Comparison of ENCODE assay signal across 1 cellular context in genomic region chr12:47772094-47772660, GRCh38.
TF ChIP-seq lines count a peak whose summit lies in the region.

No MANE protein-coding gene starts in this region.

TF ChIP-seq in endothelial cell of umbilical vein, 7 proteins besides CTCF, POLR2A, EP300 and RAD21:
- no peak for TF ChIP-seq GATA2 (IDR thresholded peaks at IDR 0.05; ENCODE audit: insufficient read depth, insufficient read length, low read depth, low read length)
- no peak for TF ChIP-seq POLR2AphosphoS5 (IDR thresholded peaks at IDR 0.05; ENCODE audit: insufficient read depth, low read depth, low read length)
- no peak for TF ChIP-seq JUN (IDR thresholded peaks at IDR 0.05; ENCODE audit: borderline replicate concordance, insufficient read depth, insufficient read length, low read depth)
- TF ChIP-seq EZH2 (IDR thresholded peaks at IDR 0.05; ENCODE audit: borderline replicate concordance, low read depth, low read length, severe bottlenecking) = no peak
- no peak for TF ChIP-seq MYC (IDR thresholded peaks at IDR 0.05; ENCODE audit: low read depth, low read length)
- TF ChIP-seq, protein P1, sequence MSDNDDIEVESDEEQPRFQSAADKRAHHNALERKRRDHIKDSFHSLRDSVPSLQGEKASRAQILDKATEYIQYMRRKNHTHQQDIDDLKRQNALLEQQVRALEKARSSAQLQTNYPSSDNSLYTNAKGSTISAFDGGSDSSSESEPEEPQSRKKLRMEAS (IDR thresholded peaks at IDR 0.05; ENCODE audit: insufficient read depth, insufficient read length) = no peak
- TF ChIP-seq FOS (IDR thresholded peaks at IDR 0.05; ENCODE audit: borderline replicate concordance, insufficient read depth, low read length) = no peak
